Comparison of ENCODE assay signal across 8 cellular contexts in the genomic region with DNA sequence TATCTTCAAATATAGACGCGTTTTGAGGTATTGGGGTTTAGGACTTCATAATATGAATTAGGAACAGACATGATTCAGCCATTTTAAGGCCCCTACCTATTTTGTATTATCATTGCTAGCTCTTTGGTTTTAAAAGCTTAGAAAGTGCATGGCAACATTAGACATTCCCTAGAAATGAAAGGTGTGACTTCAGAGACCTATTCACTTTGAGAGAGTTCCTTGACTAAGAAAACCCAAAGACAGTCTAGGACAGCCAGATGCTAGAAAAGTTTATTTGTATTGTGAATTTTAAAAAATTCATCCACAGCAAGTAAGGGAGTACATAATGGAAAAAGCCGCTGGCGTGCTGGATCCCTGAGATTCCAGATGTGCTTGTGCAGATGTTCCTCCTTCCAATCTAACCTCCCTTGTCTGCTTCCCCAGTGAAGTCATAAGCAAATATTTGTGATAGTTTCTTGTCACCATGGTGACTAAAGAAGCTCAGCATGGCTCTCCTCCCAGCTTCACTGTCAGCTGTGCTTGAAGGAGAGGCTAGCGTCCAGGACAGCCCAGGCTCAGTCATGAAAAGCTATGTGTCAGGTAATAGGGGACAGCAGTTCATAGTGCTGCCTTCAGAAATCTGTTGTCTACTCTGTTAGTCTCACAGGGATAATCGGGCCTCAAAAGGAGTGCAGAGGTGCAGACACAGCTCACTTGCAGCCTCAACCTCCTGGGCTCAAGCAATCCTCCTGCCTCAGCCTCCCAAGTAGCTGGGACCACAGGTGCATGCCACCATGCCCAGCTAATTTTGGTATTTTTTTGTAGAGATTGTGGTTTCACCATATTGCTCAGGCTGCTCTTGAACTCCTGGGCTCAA. TPM values are rescaled to one million over a fixed set of nuclear protein-coding genes. Genes with fewer than 3 reads are reported as not detected.
DNase-seq lines count a peak whose midpoint lies in the region; ATAC-seq, FAIRE-seq and TF ChIP-seq lines count a peak whose summit lies in the region.

No MANE protein-coding gene starts in this region.

- H3K27me3 Mint-ChIP-seq in astrocyte (ENCODE audit: low read depth, unreplicated experiment): no peaks in the 10 kb centered on the region
- H3K27me3 Mint-ChIP-seq in CD14-positive monocyte (ENCODE audit: low read depth in 3 of 3): no peaks in the 10 kb centered on the region

- H3K36me3 Mint-ChIP-seq in astrocyte (ENCODE audit: low read depth, unreplicated experiment): peaks cover 7% of the 10 kb centered on the region
- peaks cover 3 to 32% of the 10 kb centered on the region in 2 donors for H3K36me3 Mint-ChIP-seq in CD14-positive monocyte

- 45% methylated on average over 4 to 6 of the region's 6 CpGs for WGBS in testis, 2 donors

- no peak overlapping the region for H3K4me2 ChIP-seq in astrocyte (ENCODE audit: low read length)

- H3K27ac ChIP-seq in astrocyte (ENCODE audit: low read depth, low read length): peak overlapping the region; percentile 40
- peak overlapping the region in 1 of 2 donors; percentile 48 for H3K27ac ChIP-seq in testis

- H3K9ac ChIP-seq in astrocyte (ENCODE audit: low read length): peak overlapping the region; percentile 14

- H3K27ac Mint-ChIP-seq in astrocyte (ENCODE audit: unreplicated experiment): peak overlapping the region; percentile 86
- H3K27ac Mint-ChIP-seq in CD14-positive monocyte: peak overlapping the region in 1 of 7 donors; percentile 21

- H3K36me3 ChIP-seq in astrocyte (ENCODE audit: insufficient read depth, low read length) (no peaks in the 10 kb centered on the region), testis (ENCODE audit: low read depth, missing control alignments) (no peaks in the 10 kb centered on the region)

- H3K27me3 ChIP-seq in astrocyte (ENCODE audit: insufficient read depth, low read length): no peaks in the 10 kb centered on the region
- no peaks in the 10 kb centered on the region for H3K27me3 ChIP-seq in testis

- H3K4me3 Mint-ChIP-seq in astrocyte (ENCODE audit: unreplicated experiment) (no peak overlapping the region), CD14-positive monocyte (no peak overlapping the region)

- intact Hi-C loops in testis (cut with DNase I; ENCODE audit: low total_unique reads) (no loop called here), CD14-positive monocyte (cut with micrococcal nuclease) (no loop called here)

- TF ChIP-seq CTCF in astrocyte (IDR thresholded peaks at IDR 0.05; ENCODE audit: insufficient read depth, low read depth, low read length) (no peak), testis (IDR thresholded peaks at IDR 0.05) (no peak), CD14-positive monocyte (IDR thresholded peaks at IDR 0.05) (no peak)

- H3K4me1 ChIP-seq in astrocyte (ENCODE audit: insufficient read depth, low read length) (peaks cover 23% of the 10 kb centered on the region), testis (no peaks in the 10 kb centered on the region)

- no peak for ATAC-seq in GM21390 (IDR thresholded peaks at IDR 0.05; ENCODE audit: unreplicated experiment)

- H2AFZ ChIP-seq in astrocyte (ENCODE audit: low read depth, low read length): no peak overlapping the region

- FAIRE-seq in astrocyte (lab: Jason Lieb, UNC): peak; percentile 17

- peaks cover 89% of the 10 kb centered on the region for H3K79me2 ChIP-seq in astrocyte (ENCODE audit: insufficient read depth, low read length)

- H3K9me3 Mint-ChIP-seq in astrocyte (ENCODE audit: unreplicated experiment): no peaks in the 10 kb centered on the region
- H3K9me3 Mint-ChIP-seq in CD14-positive monocyte: peaks cover 2 to 10% (median 5%) of the 10 kb centered on the region in 7 donors

- no peak for TF ChIP-seq POLR2A in testis (IDR thresholded peaks at IDR 0.05)

- H3K4me1 Mint-ChIP-seq in astrocyte (ENCODE audit: low read depth, unreplicated experiment) (peaks cover 27% of the 10 kb centered on the region), CD14-positive monocyte (peaks cover 13% of the 10 kb centered on the region)

- no peaks in the 10 kb centered on the region for H3K9me3 ChIP-seq in astrocyte (ENCODE audit: insufficient read depth, low read depth, low read length)
- no peaks in the 10 kb centered on the region for H3K9me3 ChIP-seq in testis

- peaks cover 70% of the 10 kb centered on the region for H4K20me1 ChIP-seq in astrocyte (ENCODE audit: insufficient read depth, low read length)

- peak; percentile 35 for DNase-seq in NCI-H345 (lab: John Stamatoyannopoulos, UW)
- no peak for DNase-seq in NCI-H345 treated with DMSO at 0.1 percent for 48 hours (lab: John Stamatoyannopoulos, UW; ENCODE audit: unreplicated experiment)
- peak; percentile 71 for DNase-seq in astrocyte (ENCODE audit: low read depth)
- DNase-seq in iPS-NIHi11 (ENCODE audit: low spot score): peak; percentile 39
- peak; percentile 46 for DNase-seq in testis
- DNase-seq in activated CD4-positive, alpha-beta T cell treated with anti-CD3 and anti-CD28 coated beads, Interleukin-2, amount 50 U/mL, for 48 hours: no peak
- DNase-seq in CD14-positive monocyte (ENCODE audit: low spot score): no peak

- H3K4me3 ChIP-seq in astrocyte (ENCODE audit: insufficient read depth, low read depth, low read length) (no peak overlapping the region), testis (no peak overlapping the region)

RNA-seq across cellular contexts. Expression of gene KPNA6, which starts 34.8 kb away (rescaled TPM):
- total RNA-seq in astrocyte (113 and 122 TPM in 2 replicates), testis (10 to 100 TPM; 56.5 to 64.6 TPM)
- polyA plus RNA-seq in testis (ENCODE audit: insufficient read depth, low read depth, low replicate concordance) (107 TPM), CD14-positive monocyte (10 to 100 TPM; 20.2 to 26.7 TPM)

RNA-seq across cellular contexts. Expression of gene TXLNA, which starts 36.8 kb away (rescaled TPM):
- 65.8 and 66.6 TPM in 2 replicates for total RNA-seq in astrocyte
- total RNA-seq in testis: 10 to 100 TPM; 67.6 to 69.2 TPM
- 52.6 TPM for polyA plus RNA-seq in testis (ENCODE audit: insufficient read depth, low read depth, low replicate concordance)
- 10 to 100 TPM; 12.3 to 14.4 TPM for polyA plus RNA-seq in CD14-positive monocyte

RNA-seq across cellular contexts. Expression of gene CCDC28B, which starts 57.7 kb away (rescaled TPM):
- total RNA-seq in astrocyte: 16.0 and 19.2 TPM in 2 replicates
- 100 to 1,000 TPM in 1 of 2 donors, 10 to 100 TPM in 1; 67.5 to 105 TPM for total RNA-seq in testis
- 55.3 TPM for polyA plus RNA-seq in testis (ENCODE audit: insufficient read depth, low read depth, low replicate concordance)
- polyA plus RNA-seq in CD14-positive monocyte: 1 to 10 TPM; 3.7 to 5.6 TPM

Comparison
In these comparisons a context has a peak if more than half of its experiments do, and no peak if none do; other contexts are left out.
1. DNase-seq: peak in NCI-H345 (single experiment), astrocyte (single experiment), iPS-NIHi11 (single experiment) and testis (single experiment); none in NCI-H345 treated with DMSO at 0.1 percent for 48 hours (single experiment), activated CD4-positive, alpha-beta T cell treated with anti-CD3 and anti-CD28 coated beads, Interleukin-2, amount 50 U/mL, for 48 hours (0 of 2) and CD14-positive monocyte (single experiment).